ENCODE assay signal across 26 cellular contexts in the genomic region with DNA sequence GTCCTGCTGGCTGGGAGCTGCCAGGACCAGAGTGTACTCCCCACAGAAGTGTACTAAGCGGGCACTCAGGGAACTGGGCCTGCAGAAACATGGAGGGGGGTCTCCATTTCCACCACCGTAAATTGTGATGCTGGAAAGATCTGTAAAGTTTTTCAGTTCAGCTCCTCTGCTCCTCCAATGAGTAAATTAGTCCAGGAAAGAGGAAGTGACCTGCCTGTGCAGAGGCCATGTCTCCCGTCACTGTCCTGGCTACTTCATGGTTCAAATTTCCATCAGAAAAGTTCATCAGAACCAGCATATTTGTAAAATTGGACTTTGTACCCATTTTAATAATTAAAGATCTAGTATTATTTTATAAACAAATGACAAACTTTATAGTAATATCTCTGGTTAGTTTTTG.
"Had no signal": no experiment of that assay in that cellular context is flagged by ENCODE, and none has a peak within 500 bp of the region (broad histone marks: within the 10 kb centered on the region; RNA-seq: fewer than 3 reads in every experiment).

No MANE protein-coding gene starts in this region.

- FAIRE-seq: endometrium had no signal

- H3K27me3 ChIP-seq: adrenal gland, cardiac muscle cell, colonic mucosa, esophagus squamous epithelium, heart right ventricle, ovary, right lobe of liver, testis, transverse colon had no signal

- H3K27ac ChIP-seq: adrenal gland, cardiac muscle cell, colonic mucosa, epithelial cell of prostate, esophagus squamous epithelium, heart right ventricle, ovary, right lobe of liver, testis, transverse colon had no signal

- H3K9me3 ChIP-seq: adrenal gland, colonic mucosa, esophagus squamous epithelium, heart right ventricle, ovary, right lobe of liver, testis, transverse colon had no signal

- H3K4me3 ChIP-seq: adrenal gland, cardiac muscle cell, colonic mucosa, esophagus squamous epithelium, heart right ventricle, ovary, right lobe of liver, testis, transverse colon had no signal

- H3K36me3 ChIP-seq: adrenal gland, cardiac muscle cell, colonic mucosa, esophagus squamous epithelium, heart right ventricle, ovary, right lobe of liver, transverse colon had no signal

- H3K4me1 ChIP-seq: colonic mucosa had no signal

- ATAC-seq: activated CD4-positive, alpha-beta T cell treated with anti-CD3 and anti-CD28 coated beads for 36 hours; activated T-cell treated with anti-CD3 and anti-CD28 coated beads, Interleukin-2, amount 50 U/mL, for 72 hours; stimulated activated naive CD8-positive, alpha-beta T cell treated with anti-CD3 and anti-CD28 coated beads, Interleukin-15, Interleukin-2, amounts not matched to agents 100 U/mL and 50 U/mL, for 24 hours had no signal

- DNase-seq: activated CD4-positive, CD25-positive, alpha-beta regulatory T cell; activated naive CD4-positive, alpha-beta T cell treated with Interleukin-2 at 50 U/mL for 16 hours; activated naive CD8-positive, alpha-beta T cell treated with anti-CD3 and anti-CD28 coated beads for 36 hours; activated T-cell treated with anti-CD3 and anti-CD28 coated beads for 4 hours; activated T-cell treated with anti-CD3 and anti-CD28 coated beads, Interleukin-2, amount 50 U/mL, for 72 hours; adrenal gland; aorta; cerebellar nuclear complex; colonic mucosa; effector CD8-positive, alpha-beta T cell; esophagus squamous epithelium; foreskin melanocyte; heart right ventricle; naive B cell; nephron progenitor cell; ovary; right lobe of liver; stimulated activated CD4-positive, alpha-beta T cell treated with anti-CD3 and anti-CD28 coated beads, Interleukin-2, amount 100 ng/mL, for 48 hours; stimulated activated naive CD8-positive, alpha-beta T cell treated with anti-CD3 and anti-CD28 coated beads, Interleukin-15, Interleukin-2, amounts not matched to agents 100 U/mL and 50 U/mL, for 24 hours; T-helper 9 cell; testis; transverse colon had no signal
